Comparison of ENCODE assay signal across 9 cellular contexts in the genomic region with DNA sequence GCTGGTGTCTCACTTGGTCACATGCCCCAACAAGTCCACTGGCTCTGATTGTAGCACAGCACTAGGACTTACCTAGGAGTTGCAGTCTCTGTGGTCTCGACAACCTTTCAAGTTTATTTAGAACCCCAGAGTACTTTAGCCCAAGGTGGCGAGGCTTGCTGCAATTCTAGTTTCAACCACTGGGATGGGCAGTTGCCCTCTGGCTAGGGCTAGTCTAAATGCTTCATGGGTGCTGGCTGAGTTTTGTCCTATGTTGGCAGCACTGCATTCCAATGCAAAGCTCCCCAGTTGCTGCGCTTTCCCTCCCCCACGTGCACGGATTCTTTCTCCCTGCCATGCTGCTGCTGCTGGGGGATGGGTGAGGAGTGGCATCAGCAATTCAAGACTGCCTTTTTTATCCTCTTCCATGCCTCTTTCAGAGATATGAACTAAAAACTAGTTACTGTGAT.
A peak's percentile ranks its signal among the peaks of the same experiment; 100 is the strongest.
DNase-seq lines count a peak whose midpoint lies in the region; ATAC-seq and TF ChIP-seq lines count a peak whose summit lies in the region.
"Had no signal": no experiment of that assay in that cellular context is flagged by ENCODE, and none has a peak within 500 bp of the region (broad histone marks: within the 10 kb centered on the region; RNA-seq: fewer than 3 reads in every experiment).

No MANE protein-coding gene starts in this region.

- TF ChIP-seq POLR2A in body of pancreas (IDR thresholded peaks at IDR 0.05) (no peak), ovary (IDR thresholded peaks at IDR 0.05) (no peak)

- TF ChIP-seq RAD21 in Ishikawa (IDR thresholded peaks at IDR 0.05; ENCODE audit: low read depth): peak; percentile 79

- TF ChIP-seq CTCF in GM06990 (IDR thresholded peaks at IDR 0.05; ENCODE audit: insufficient read depth, low read length, poor library complexity, severe bottlenecking) (peak; percentile 48), body of pancreas (IDR thresholded peaks at IDR 0.05) (peak in 6 of 7 experiments; percentile 26 to 56 (median 43)), ovary (IDR thresholded peaks at IDR 0.05) (no peak)

- ATAC-seq in body of pancreas (peak; percentile 68), GM21447 (IDR thresholded peaks at IDR 0.05; ENCODE audit: unreplicated experiment) (no peak), GM19395 (IDR thresholded peaks at IDR 0.05; ENCODE audit: unreplicated experiment) (no peak)

- H3K4me3 ChIP-seq in GM06990 (replicated peaks; ENCODE audit: low read depth, low read length) (no peak overlapping the region), body of pancreas (no peak overlapping the region), ovary (no peak overlapping the region)
- H3K4me3 ChIP-seq: thoracic aorta had no signal

- H3K4me1 ChIP-seq in body of pancreas (peaks cover 5% of the 10 kb centered on the region), ovary (ENCODE audit: insufficient read depth) (no peaks in the 10 kb centered on the region)

- H3K27ac ChIP-seq in body of pancreas: no peak overlapping the region
- no peak overlapping the region for H3K27ac ChIP-seq in ovary
- H3K27ac ChIP-seq: thoracic aorta had no signal

- DNase-seq in GM06990 (ENCODE audit: extremely low read depth, insufficient read length) (peak; percentile 11), body of pancreas (peak in 3 of 4 donors; percentile 30 to 35 (median 30)), myocyte (ENCODE audit: low read depth) (peak; percentile 21), ovary (no peak), SHP77 (lab: John Stamatoyannopoulos, UW) (no peak)

- H3K27me3 ChIP-seq in GM06990 (replicated peaks; ENCODE audit: control insufficient read depth, insufficient read depth, low read length) (no peaks in the 10 kb centered on the region), body of pancreas (no peaks in the 10 kb centered on the region), ovary (no peaks in the 10 kb centered on the region)

- H3K9me3 ChIP-seq in body of pancreas (no peaks in the 10 kb centered on the region), ovary (no peaks in the 10 kb centered on the region)
- H3K9me3 ChIP-seq: thoracic aorta had no signal

- intact Hi-C loops in body of pancreas (cut with DNase I): no loop called here
- intact Hi-C loops in ovary (cut with DNase I): no loop called here

- TF ChIP-seq EP300 in Ishikawa (IDR thresholded peaks at IDR 0.05; ENCODE audit: borderline replicate concordance): no peak
- TF ChIP-seq EP300 in ovary (IDR thresholded peaks at IDR 0.05): no peak

- 72 to 80% methylated on average over 5 of the region's 5 CpGs for WGBS in body of pancreas, 2 donors
- 87 to 94% (median 88%) methylated on average over 5 of the region's 5 CpGs for WGBS in ovary, 3 donors

- H3K36me3 ChIP-seq in GM06990 (ENCODE audit: control insufficient read depth, insufficient read depth, low read length): peaks cover 4% of the 10 kb centered on the region
- peaks cover 0 to 3% of the 10 kb centered on the region in 2 donors for H3K36me3 ChIP-seq in body of pancreas (replicated peaks in 1 of 2; ENCODE audit: insufficient read depth in 1 of 2, low read depth in 2 of 2)
- no peaks in the 10 kb centered on the region for H3K36me3 ChIP-seq in ovary

TF ChIP-seq in Ishikawa, 13 proteins besides CTCF, POLR2A, EP300 and RAD21:
- TF ChIP-seq, protein P1, sequence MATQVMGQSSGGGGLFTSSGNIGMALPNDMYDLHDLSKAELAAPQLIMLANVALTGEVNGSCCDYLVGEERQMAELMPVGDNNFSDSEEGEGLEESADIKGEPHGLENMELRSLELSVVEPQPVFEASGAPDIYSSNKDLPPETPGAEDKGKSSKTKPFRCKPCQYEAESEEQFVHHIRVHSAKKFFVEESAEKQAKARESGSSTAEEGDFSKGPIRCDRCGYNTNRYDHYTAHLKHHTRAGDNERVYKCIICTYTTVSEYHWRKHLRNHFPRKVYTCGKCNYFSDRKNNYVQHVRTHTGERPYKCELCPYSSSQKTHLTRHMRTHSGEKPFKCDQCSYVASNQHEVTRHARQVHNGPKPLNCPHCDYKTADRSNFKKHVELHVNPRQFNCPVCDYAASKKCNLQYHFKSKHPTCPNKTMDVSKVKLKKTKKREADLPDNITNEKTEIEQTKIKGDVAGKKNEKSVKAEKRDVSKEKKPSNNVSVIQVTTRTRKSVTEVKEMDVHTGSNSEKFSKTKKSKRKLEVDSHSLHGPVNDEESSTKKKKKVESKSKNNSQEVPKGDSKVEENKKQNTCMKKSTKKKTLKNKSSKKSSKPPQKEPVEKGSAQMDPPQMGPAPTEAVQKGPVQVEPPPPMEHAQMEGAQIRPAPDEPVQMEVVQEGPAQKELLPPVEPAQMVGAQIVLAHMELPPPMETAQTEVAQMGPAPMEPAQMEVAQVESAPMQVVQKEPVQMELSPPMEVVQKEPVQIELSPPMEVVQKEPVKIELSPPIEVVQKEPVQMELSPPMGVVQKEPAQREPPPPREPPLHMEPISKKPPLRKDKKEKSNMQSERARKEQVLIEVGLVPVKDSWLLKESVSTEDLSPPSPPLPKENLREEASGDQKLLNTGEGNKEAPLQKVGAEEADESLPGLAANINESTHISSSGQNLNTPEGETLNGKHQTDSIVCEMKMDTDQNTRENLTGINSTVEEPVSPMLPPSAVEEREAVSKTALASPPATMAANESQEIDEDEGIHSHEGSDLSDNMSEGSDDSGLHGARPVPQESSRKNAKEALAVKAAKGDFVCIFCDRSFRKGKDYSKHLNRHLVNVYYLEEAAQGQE (IDR thresholded peaks at IDR 0.05; ENCODE audit: low read depth): no peak
- peak; percentile 44; the same call in 1 of the 2 replicates for TF ChIP-seq TEAD4 (IDR thresholded peaks at IDR 0.05)
- TF ChIP-seq, protein P2, sequence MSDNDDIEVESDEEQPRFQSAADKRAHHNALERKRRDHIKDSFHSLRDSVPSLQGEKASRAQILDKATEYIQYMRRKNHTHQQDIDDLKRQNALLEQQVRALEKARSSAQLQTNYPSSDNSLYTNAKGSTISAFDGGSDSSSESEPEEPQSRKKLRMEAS (IDR thresholded peaks at IDR 0.05): peak; percentile 51; the same call in 1 of the 2 replicates

Comparison
In these comparisons a context has a peak if more than half of its experiments do, and no peak if none do; other contexts are left out.
1. DNase-seq: peak in GM06990 (single experiment), body of pancreas (3 of 4) and myocyte (single experiment); none in ovary (0 of 5) and SHP77 (0 of 2).
2. CTCF ChIP-seq: peak in GM06990 (single experiment) and body of pancreas (6 of 7); none in ovary (0 of 3).